ENCODE assay signal across 18 cellular contexts in genomic region chr1:199291022-199291740, GRCh38.
DNase-seq lines count a peak whose midpoint lies in the region; FAIRE-seq and TF ChIP-seq lines count a peak whose summit lies in the region.
"Had no signal": no experiment of that assay in that cellular context is flagged by ENCODE, and none has a peak within 500 bp of the region (broad histone marks: within the 10 kb centered on the region; RNA-seq: fewer than 3 reads in every experiment).

No MANE protein-coding gene starts in this region.

- no peaks in the 10 kb centered on the region for H3K79me1 ChIP-seq in mesendoderm (ENCODE audit: low read length)

- no peaks in the 10 kb centered on the region for H3K9me3 Mint-ChIP-seq in chondrocyte (ENCODE audit: low read depth)
- H3K9me3 Mint-ChIP-seq: CD8-positive, alpha-beta T cell had no signal

- H3K4me1 Mint-ChIP-seq in chondrocyte (ENCODE audit: low read depth): peaks cover 25% of the 10 kb centered on the region

- H2AFZ ChIP-seq in SK-N-SH (ENCODE audit: low read depth) (no peak overlapping the region), smooth muscle cell (ENCODE audit: low read depth) (peak overlapping the region; percentile 65)
- H2AFZ ChIP-seq: GM23248 had no signal

- no peak overlapping the region for H3K56ac ChIP-seq in mesendoderm (ENCODE audit: low read length)

- H3K4me3 ChIP-seq in SK-N-SH (ENCODE audit: low read depth in 2 of 2, low read length in 1 of 2) (no peak overlapping the region), mesendoderm (ENCODE audit: low read length) (no peak overlapping the region), smooth muscle cell (no peak overlapping the region)
- H3K4me3 ChIP-seq: BLaER1 treated with 17β-estradiol and CSF1 and Interleukin-3, amounts not matched to agents 10 nM and 100 nM; GM12878; GM23248; HAP-1 had no signal

- H4K5ac ChIP-seq in mesendoderm (ENCODE audit: low read length): no peak overlapping the region

- H3K27me3 ChIP-seq in SK-N-SH (ENCODE audit: insufficient read depth): no peaks in the 10 kb centered on the region
- H3K27me3 ChIP-seq in mesendoderm (ENCODE audit: insufficient read depth, low read length, poor library complexity): no peaks in the 10 kb centered on the region
- H3K27me3 ChIP-seq in smooth muscle cell (ENCODE audit: low read depth): no peaks in the 10 kb centered on the region
- H3K27me3 ChIP-seq: BLaER1 treated with 17β-estradiol and CSF1 and Interleukin-3, amounts not matched to agents 10 nM and 100 nM had no signal

- peak overlapping the region; percentile 33 for H3K27ac Mint-ChIP-seq in chondrocyte (ENCODE audit: unreplicated experiment)
- H3K27ac Mint-ChIP-seq: B cell; CD8-positive, alpha-beta T cell had no signal

- FAIRE-seq in GM12891 (lab: Jason Lieb, UNC): no peak
- FAIRE-seq: GM12878, GM19239 had no signal

- no peak overlapping the region for H3K4ac ChIP-seq in mesendoderm (ENCODE audit: low read depth, low read length)

- no peak overlapping the region for H3K23ac ChIP-seq in mesendoderm (ENCODE audit: low read length)

- H3K9me2 ChIP-seq in SK-N-SH: no peaks in the 10 kb centered on the region

- TF ChIP-seq POLR2A in GM12891 (IDR thresholded peaks at IDR 0.05; ENCODE audit: low read depth, low read length): no peak

- no peak overlapping the region for H4K8ac ChIP-seq in mesendoderm (ENCODE audit: low read depth, low read length)

- H2BK15ac ChIP-seq in mesendoderm (replicated peaks; ENCODE audit: low read depth): no peak overlapping the region

- H3K4me2 ChIP-seq in SK-N-SH: no peak overlapping the region
- no peak overlapping the region for H3K4me2 ChIP-seq in mesendoderm (ENCODE audit: low read length)
- no peak overlapping the region for H3K4me2 ChIP-seq in smooth muscle cell

- H3K36me3 ChIP-seq in SK-N-SH (replicated peaks in 1 of 2; ENCODE audit: control insufficient read depth in 1 of 2, insufficient read depth in 2 of 2, low read length in 1 of 2): no peaks in the 10 kb centered on the region
- H3K36me3 ChIP-seq in mesendoderm (ENCODE audit: control insufficient read depth, insufficient read depth, low read length): no peaks in the 10 kb centered on the region
- no peaks in the 10 kb centered on the region for H3K36me3 ChIP-seq in smooth muscle cell (ENCODE audit: low read depth)
- H3K36me3 ChIP-seq: BLaER1 treated with 17β-estradiol and CSF1 and Interleukin-3, amounts not matched to agents 10 nM and 100 nM; HAP-1 had no signal

- H3K9me3 ChIP-seq in SK-N-SH (no peaks in the 10 kb centered on the region), smooth muscle cell (replicated peaks; ENCODE audit: low read depth) (no peaks in the 10 kb centered on the region)
- H3K9me3 ChIP-seq: BLaER1 treated with 17β-estradiol and CSF1 and Interleukin-3, amounts not matched to agents 10 nM and 100 nM; HAP-1 had no signal

- CTCF ChIA-PET in SK-N-SH (lab: Yijun Ruan, JAX): interaction anchor here (1.0 kb wide), 1 partner anchor 178 kb away, joined by 3 read pairs; no protein-coding TSS in a partner anchor

- TF ChIP-seq CTCF in SK-N-SH (IDR thresholded peaks at IDR 0.05) (no peak), chondrocyte (IDR thresholded peaks at IDR 0.05) (no peak), smooth muscle cell (IDR thresholded peaks at IDR 0.05; ENCODE audit: borderline replicate concordance, insufficient read depth, poor library complexity, severe bottlenecking) (no peak)

- H3K79me2 ChIP-seq in SK-N-SH (ENCODE audit: insufficient read depth) (no peaks in the 10 kb centered on the region), mesendoderm (ENCODE audit: control insufficient read depth, insufficient read depth, low read length) (no peaks in the 10 kb centered on the region), smooth muscle cell (ENCODE audit: low read depth) (no peaks in the 10 kb centered on the region)

- POLR2A ChIA-PET in SK-N-SH (lab: Yijun Ruan, JAX): no interaction called here

- H3K9ac ChIP-seq in SK-N-SH: no peak overlapping the region
- no peak overlapping the region for H3K9ac ChIP-seq in mesendoderm (ENCODE audit: low read length)
- H3K9ac ChIP-seq in smooth muscle cell (ENCODE audit: low read depth): no peak overlapping the region
- H3K9ac ChIP-seq: BLaER1 treated with 17β-estradiol and CSF1 and Interleukin-3, amounts not matched to agents 10 nM and 100 nM; GM23248 had no signal

- H2BK120ac ChIP-seq in mesendoderm (ENCODE audit: low read depth, low read length): no peak overlapping the region

- no peak overlapping the region for H3K18ac ChIP-seq in mesendoderm (ENCODE audit: low read length)

- no peaks in the 10 kb centered on the region for H3K27me3 Mint-ChIP-seq in chondrocyte (ENCODE audit: low read depth)
- H3K27me3 Mint-ChIP-seq: B cell had no signal

- H3K27ac ChIP-seq in SK-N-SH (ENCODE audit: low read depth in 2 of 2, low read length in 1 of 2) (peak overlapping the region; percentile 65 to 71; a peak in 3 of 4 replicates), mesendoderm (ENCODE audit: low read depth, low read length) (no peak overlapping the region), smooth muscle cell (ENCODE audit: low read depth) (peak overlapping the region; percentile 15)
- H3K27ac ChIP-seq: BLaER1 treated with 17β-estradiol and CSF1 and Interleukin-3, amounts not matched to agents 10 nM and 100 nM; GM23248; HL-60 had no signal

- H3K4me1 ChIP-seq in SK-N-SH (ENCODE audit: control insufficient read depth in 1 of 2, insufficient read depth in 2 of 2, low read depth in 1 of 2, low read length in 1 of 2) (peaks cover 18 to 26% of the 10 kb centered on the region in 2 experiments; a peak in 3 of 4 replicates), mesendoderm (ENCODE audit: control insufficient read depth, low read depth, low read length) (peaks cover 2% of the 10 kb centered on the region), smooth muscle cell (ENCODE audit: low read depth) (no peaks in the 10 kb centered on the region)
- H3K4me1 ChIP-seq: HAP-1 had no signal

- H3K4me3 Mint-ChIP-seq in chondrocyte (ENCODE audit: unreplicated experiment): no peak overlapping the region
- H3K4me3 Mint-ChIP-seq: B cell; CD8-positive, alpha-beta T cell had no signal

- no peaks in the 10 kb centered on the region for H3K36me3 Mint-ChIP-seq in chondrocyte (ENCODE audit: low read depth)
- H3K36me3 Mint-ChIP-seq: CD8-positive, alpha-beta T cell had no signal

- no peak for TF ChIP-seq RAD21 in SK-N-SH (IDR thresholded peaks at IDR 0.05; ENCODE audit: low read length)

- peak; percentile 30 for DNase-seq in SK-N-SH
- DNase-seq in chondrocyte (ENCODE audit: low spot score): no peak
- peak; percentile 65 for DNase-seq in mesendoderm
- DNase-seq in smooth muscle cell (lab: John Stamatoyannopoulos, UW; ENCODE audit: unreplicated experiment): no peak
- no peak for DNase-seq in GM12891 (ENCODE audit: insufficient read length, low spot score)
- DNase-seq in activated CD8-positive, alpha-beta memory T cell treated with anti-CD3 and anti-CD28 coated beads for 24 hours: no peak
- DNase-seq in MV-4-11 (lab: John Stamatoyannopoulos, UW): no peak
- DNase-seq: Calu3; CD8-positive, alpha-beta T cell; DMS79 treated with DMSO at 0.1 percent for 48 hours; EL; GM23248 had no signal

- TF ChIP-seq EP300 in SK-N-SH (IDR thresholded peaks at IDR 0.05; ENCODE audit: borderline replicate concordance in 1 of 2, low read depth in 1 of 2, low read length in 1 of 2): 0 out of 4 replicates have a peak, but pooled peaks have one; percentile 23 to 37

- no peaks in the 10 kb centered on the region for H4K20me1 ChIP-seq in SK-N-SH (ENCODE audit: insufficient read depth)
- no peaks in the 10 kb centered on the region for H4K20me1 ChIP-seq in smooth muscle cell (ENCODE audit: low read depth)
- H4K20me1 ChIP-seq: BLaER1 treated with 17β-estradiol and CSF1 and Interleukin-3, amounts not matched to agents 10 nM and 100 nM had no signal

- H3F3A ChIP-seq in SK-N-SH (replicated peaks; ENCODE audit: insufficient read depth) (peaks cover 7% of the 10 kb centered on the region), smooth muscle cell (ENCODE audit: low read depth) (no peaks in the 10 kb centered on the region)

- H2AK5ac ChIP-seq in mesendoderm (ENCODE audit: low read length): no peak overlapping the region

- WGBS in SK-N-SH (ENCODE audit: low lambda C conversion rate): 32% methylated on average over 2 of the region's 2 CpGs
- no CpG with 5 or more reads among the region's 2 CpGs for WGBS in mesendoderm (ENCODE audit: extremely low coverage, insufficient coverage, low lambda C conversion rate)
- 49% methylated on average over 2 of the region's 2 CpGs for WGBS in smooth muscle cell (ENCODE audit: low lambda C conversion rate)

- no peak overlapping the region for H2BK5ac ChIP-seq in mesendoderm (ENCODE audit: low read length)

TF ChIP-seq in SK-N-SH, 30 proteins besides CTCF, POLR2A, EP300 and RAD21 (continues in another document):
- TF ChIP-seq PBX3 (IDR thresholded peaks at IDR 0.05): peak; percentile 43
- TF ChIP-seq NFIC (IDR thresholded peaks at IDR 0.05; ENCODE audit: borderline replicate concordance): peak; percentile 15; the same call in 1 of the 2 replicates
- no peak for TF ChIP-seq RCOR1 (IDR thresholded peaks at IDR 0.05; ENCODE audit: low read length)
- peak; percentile 49 for TF ChIP-seq TCF12 (IDR thresholded peaks at IDR 0.05)
- no peak for TF ChIP-seq TAF1 (IDR thresholded peaks at IDR 0.05; ENCODE audit: borderline replicate concordance, low read depth, low read length)

TF ChIP-seq in GM12891, 5 proteins besides CTCF, POLR2A, EP300 and RAD21:
- TF ChIP-seq SPI1 (IDR thresholded peaks at IDR 0.05; ENCODE audit: low read depth, low read length) (no peak), POU2F2 (IDR thresholded peaks at IDR 0.05; ENCODE audit: low read depth, low read length) (no peak), PAX5 (IDR thresholded peaks at IDR 0.05; ENCODE audit: insufficient read depth, low read length, severe bottlenecking) (no peak), POLR2AphosphoS5 (IDR thresholded peaks at IDR 0.05; ENCODE audit: low read depth, low read length) (no peak), TAF1 (IDR thresholded peaks at IDR 0.05; ENCODE audit: low read depth, low read length) (no peak)

Comparison
In these comparisons a context has a peak if more than half of its experiments do, and no peak if none do; other contexts are left out.
1. DNase-seq: peak in SK-N-SH (single experiment) and mesendoderm (single experiment); none in chondrocyte (single experiment), smooth muscle cell (single experiment), GM12891 (single experiment), activated CD8-positive, alpha-beta memory T cell treated with anti-CD3 and anti-CD28 coated beads for 24 hours (single experiment) and MV-4-11 (single experiment).